In genomic region chr16:67183627-67184452, GRCh38 we compare ENCODE assay signal across 8 cellular contexts. TPM values are rescaled to one million over a fixed set of nuclear protein-coding genes. Genes with fewer than 3 reads are reported as not detected.
DNase-seq lines count a peak whose midpoint lies in the region; ATAC-seq and TF ChIP-seq lines count a peak whose summit lies in the region.

Gene MATCAP1 (minus strand): TSS chr16:67183963. CDS start chr16:67180610, 3,353 bp downstream.

- DNase-seq in ELR (ENCODE audit: low read depth): peak; percentile 99
- DNase-seq in H9: peak; percentile 97
- DNase-seq in M059J (ENCODE audit: low read depth): peak; percentile 98
- peak; percentile 95 for DNase-seq in activated T-helper 2 cell treated with anti-CD3 and anti-CD28 coated beads, Interferon-gamma antibody, Interleukin-2, Interleukin-4, amounts not matched to agents 10 μg/mL and 5 μg/mL and 100 μg/mL, durations not matched to agents 14 hours and 24 hours and 36 hours (ENCODE audit: low spot score)
- DNase-seq in fibroblast of pulmonary artery (ENCODE audit: low read depth): peak; percentile 98
- peak; percentile 95 for DNase-seq in natural killer cell treated with Interleukin-12 subunit alpha and Interleukin-12 subunit beta and Interleukin-15 and Interleukin-18, amount 100 ng/mL, for 72 hours (ENCODE audit: low spot score)
- peak; percentile 95 for DNase-seq in stimulated activated naive CD4-positive, alpha-beta T cell treated with Interleukin-2 at 50 U/mL for 16 hours (lab: John Stamatoyannopoulos, UW)

- H3K4me2 ChIP-seq in H9 (ENCODE audit: insufficient read depth, insufficient read length, low read length): peak within 1 kb of the TSS; percentile 75

- H4K20me1 ChIP-seq in H9 (ENCODE audit: control insufficient read depth, insufficient read depth, insufficient read length): no peaks in the 10 kb centered on the region

- H2BK120ac ChIP-seq in H9 (ENCODE audit: low read depth, low read length, poor library complexity, severe bottlenecking): no peak within 1 kb of the TSS

- H2AK5ac ChIP-seq in H9 (ENCODE audit: insufficient read length, low read length): no peak within 1 kb of the TSS

- peaks cover 4% of the 10 kb centered on the region; the same call in 1 of the 2 replicates for H3K27me3 ChIP-seq in H9 (ENCODE audit: insufficient read depth, low read length)

- H4K5ac ChIP-seq in H9 (ENCODE audit: insufficient read length, low read depth, low read length): no peak within 1 kb of the TSS

- H3K9me3 Mint-ChIP-seq in H9: no peaks in the 10 kb centered on the region; a peak in 1 of 5 replicates
- no peaks in the 10 kb centered on the region for H3K9me3 Mint-ChIP-seq in activated T-helper 2 cell treated with anti-CD3 and anti-CD28 coated beads, Interferon-gamma antibody, Interleukin-2, Interleukin-4, amounts not matched to agents 10 μg/mL and 5 μg/mL and 100 μg/mL, durations not matched to agents 14 hours and 24 hours and 36 hours
- H3K9me3 Mint-ChIP-seq in natural killer cell treated with Interleukin-12 subunit alpha and Interleukin-12 subunit beta and Interleukin-15 and Interleukin-18, amount 100 ng/mL, for 72 hours: no peaks in the 10 kb centered on the region

- no peak within 1 kb of the TSS for H3K4ac ChIP-seq in H9 (ENCODE audit: low read depth, low read length)

- no peak within 1 kb of the TSS for H2BK15ac ChIP-seq in H9 (ENCODE audit: low read depth, low read length)

- peaks cover 6% of the 10 kb centered on the region; the same call in 1 of the 2 replicates for H3K4me1 ChIP-seq in H9 (ENCODE audit: insufficient read depth, low read length)

- H2BK12ac ChIP-seq in H9 (ENCODE audit: insufficient read length, low read depth, low read length): no peak within 1 kb of the TSS

- H2BK20ac ChIP-seq in H9 (ENCODE audit: low read depth, low read length, poor library complexity, severe bottlenecking): no peak within 1 kb of the TSS

- no peak within 1 kb of the TSS for H3K56ac ChIP-seq in H9 (ENCODE audit: insufficient read length, low read depth, low read length)

- peaks cover 16% of the 10 kb centered on the region in 2 experiments for H3K4me1 Mint-ChIP-seq in H9
- H3K4me1 Mint-ChIP-seq in activated T-helper 2 cell treated with anti-CD3 and anti-CD28 coated beads, Interferon-gamma antibody, Interleukin-2, Interleukin-4, amounts not matched to agents 10 μg/mL and 5 μg/mL and 100 μg/mL, durations not matched to agents 14 hours and 24 hours and 36 hours (ENCODE audit: low read depth): peaks cover 12% of the 10 kb centered on the region
- H3K4me1 Mint-ChIP-seq in natural killer cell treated with Interleukin-12 subunit alpha and Interleukin-12 subunit beta and Interleukin-15 and Interleukin-18, amount 100 ng/mL, for 72 hours (ENCODE audit: low read depth in 2 of 2): peaks cover 10% of the 10 kb centered on the region in 2 donors

- H3T11ph ChIP-seq in H9 (ENCODE audit: low read length): no peak within 1 kb of the TSS

- H3K27ac Mint-ChIP-seq in H9: no peak within 1 kb of the TSS
- no peak within 1 kb of the TSS for H3K27ac Mint-ChIP-seq in activated T-helper 2 cell treated with anti-CD3 and anti-CD28 coated beads, Interferon-gamma antibody, Interleukin-2, Interleukin-4, amounts not matched to agents 10 μg/mL and 5 μg/mL and 100 μg/mL, durations not matched to agents 14 hours and 24 hours and 36 hours
- H3K27ac Mint-ChIP-seq in natural killer cell treated with Interleukin-12 subunit alpha and Interleukin-12 subunit beta and Interleukin-15 and Interleukin-18, amount 100 ng/mL, for 72 hours: no peak within 1 kb of the TSS

- H3K23ac ChIP-seq in H9 (ENCODE audit: insufficient read length, low read depth, low read length): no peak within 1 kb of the TSS

- peak within 1 kb of the TSS; percentile 12 for H3K9ac ChIP-seq in H9 (ENCODE audit: extremely low read depth, insufficient read length, low read length)

- peak within 1 kb of the TSS; percentile 63 to 73; a peak in 4 of 5 replicates for H3K4me3 Mint-ChIP-seq in H9
- H3K4me3 Mint-ChIP-seq in activated T-helper 2 cell treated with anti-CD3 and anti-CD28 coated beads, Interferon-gamma antibody, Interleukin-2, Interleukin-4, amounts not matched to agents 10 μg/mL and 5 μg/mL and 100 μg/mL, durations not matched to agents 14 hours and 24 hours and 36 hours (ENCODE audit: low read depth): peak within 1 kb of the TSS; percentile 70
- peak within 1 kb of the TSS; percentile 85 for H3K4me3 Mint-ChIP-seq in natural killer cell treated with Interleukin-12 subunit alpha and Interleukin-12 subunit beta and Interleukin-15 and Interleukin-18, amount 100 ng/mL, for 72 hours

- H2AFZ ChIP-seq in H9 (ENCODE audit: low read length): no peak within 1 kb of the TSS

- no peak within 1 kb of the TSS for H4K91ac ChIP-seq in H9 (ENCODE audit: insufficient read length, low read depth, low read length)

- H4K8ac ChIP-seq in H9 (replicated peaks; ENCODE audit: insufficient read length, low read depth, low read length): no peak within 1 kb of the TSS

- H3K79me2 ChIP-seq in H9 (ENCODE audit: insufficient read depth, low read length): no peaks in the 10 kb centered on the region

- H3K18ac ChIP-seq in H9 (ENCODE audit: insufficient read length, low read depth, low read length): peak within 1 kb of the TSS; percentile 97

- intact Hi-C loops in activated T-helper 2 cell treated with anti-CD3 and anti-CD28 coated beads, Interferon-gamma antibody, Interleukin-2, Interleukin-4, amounts not matched to agents 10 μg/mL and 5 μg/mL and 100 μg/mL, durations not matched to agents 14 hours and 24 hours and 36 hours (cut with micrococcal nuclease): loop anchor here (2.0 to 10.0 kb wide), 7 partner anchors 13 to 237 kb away; partner anchors contain the start of genes FHOD1, NOL3, SLC9A5 and TMEM208

- TF ChIP-seq POLR2A in Raji (IDR thresholded peaks at IDR 0.05; ENCODE audit: insufficient read depth, low read depth, low read length): peak; percentile 16; the same call in 1 of the 2 replicates

- no peaks in the 10 kb centered on the region for H3K9me3 ChIP-seq in H9 (ENCODE audit: control insufficient read depth, low read depth, low read length)

- ATAC-seq in natural killer cell treated with Interleukin-12 subunit alpha and Interleukin-12 subunit beta and Interleukin-15 and Interleukin-18, amount 100 ng/mL, for 72 hours: peak; percentile 97

- TF ChIP-seq CTCF in H9 (conservative IDR thresholded peaks at IDR 0.05): no peak
- TF ChIP-seq CTCF in fibroblast of pulmonary artery (IDR thresholded peaks at IDR 0.05; ENCODE audit: low read length, missing control alignments): no peak

- H3K23me2 ChIP-seq in H9 (ENCODE audit: insufficient read length, low read depth, low read length, poor library complexity, severe bottlenecking): peaks cover 12% of the 10 kb centered on the region

- peaks cover 0 to 3% (median 0%) of the 10 kb centered on the region in 3 experiments; a peak in 1 of 7 replicates for H3K36me3 Mint-ChIP-seq in H9 (ENCODE audit: insufficient read depth in 1 of 3, low read depth in 3 of 3)
- H3K36me3 Mint-ChIP-seq in activated T-helper 2 cell treated with anti-CD3 and anti-CD28 coated beads, Interferon-gamma antibody, Interleukin-2, Interleukin-4, amounts not matched to agents 10 μg/mL and 5 μg/mL and 100 μg/mL, durations not matched to agents 14 hours and 24 hours and 36 hours (ENCODE audit: low read depth): peaks cover 2% of the 10 kb centered on the region
- H3K36me3 Mint-ChIP-seq in natural killer cell treated with Interleukin-12 subunit alpha and Interleukin-12 subunit beta and Interleukin-15 and Interleukin-18, amount 100 ng/mL, for 72 hours: no peaks in the 10 kb centered on the region

- no CpG with 5 or more reads among the region's 77 CpGs for WGBS in H9 (ENCODE audit: extremely low coverage, insufficient read length, low lambda C conversion rate)

- peak within 1 kb of the TSS; percentile 71 for H3K4me3 ChIP-seq in fibroblast of pulmonary artery (replicated peaks; ENCODE audit: low read depth, low read length)

- H3K79me1 ChIP-seq in H9 (ENCODE audit: insufficient read depth, low read depth, low read length, poor library complexity, severe bottlenecking): no peaks in the 10 kb centered on the region

- peaks cover 33% of the 10 kb centered on the region for H3K27me3 Mint-ChIP-seq in H9 (ENCODE audit: low read depth)
- H3K27me3 Mint-ChIP-seq in activated T-helper 2 cell treated with anti-CD3 and anti-CD28 coated beads, Interferon-gamma antibody, Interleukin-2, Interleukin-4, amounts not matched to agents 10 μg/mL and 5 μg/mL and 100 μg/mL, durations not matched to agents 14 hours and 24 hours and 36 hours (ENCODE audit: low read depth): peaks cover 7% of the 10 kb centered on the region
- peaks cover 0 to 5% of the 10 kb centered on the region in 2 donors for H3K27me3 Mint-ChIP-seq in natural killer cell treated with Interleukin-12 subunit alpha and Interleukin-12 subunit beta and Interleukin-15 and Interleukin-18, amount 100 ng/mL, for 72 hours

- H3K14ac ChIP-seq in H9 (ENCODE audit: insufficient read depth, low read length): peak within 1 kb of the TSS; percentile 98; the same call in 1 of the 2 replicates

- H2BK5ac ChIP-seq in H9 (ENCODE audit: insufficient read length, low read length): no peak within 1 kb of the TSS

- no peak within 1 kb of the TSS for H3K27ac ChIP-seq in H9 (ENCODE audit: insufficient read length, low read depth, low read length)

RNA-seq across cellular contexts. Expression of gene MATCAP1, which starts in this region (rescaled TPM):
- 42.1 and 51.2 TPM in 2 replicates for total RNA-seq in H9 (2021)
- 7.7 and 13.7 TPM in 2 replicates for total RNA-seq in M059J (2014; rRNA removed; shearing (Covaris generic))
- total RNA-seq in activated T-helper 2 cell treated with anti-CD3 and anti-CD28 coated beads, Interferon-gamma antibody, Interleukin-2, Interleukin-4, amounts not matched to agents 10 μg/mL and 5 μg/mL and 100 μg/mL, durations not matched to agents 14 hours and 24 hours and 36 hours: 57.1 and 59.5 TPM in 2 replicates
- 10 to 100 TPM; 33.2 to 33.8 TPM for total RNA-seq in natural killer cell treated with Interleukin-12 subunit alpha and Interleukin-12 subunit beta and Interleukin-15 and Interleukin-18, amount 100 ng/mL, for 72 hours
